In genomic region chr19:3851254-3852176, GRCh38 we compare ENCODE assay signal across 21 cellular contexts. TPM values are rescaled to one million over a fixed set of nuclear protein-coding genes. Genes with fewer than 3 reads are reported as not detected.
DNase-seq lines count a peak whose midpoint lies in the region; ATAC-seq and TF ChIP-seq lines count a peak whose summit lies in the region.
"Had no signal": no experiment of that assay in that cellular context is flagged by ENCODE, and none has a peak within 500 bp of the region (broad histone marks: within the 10 kb centered on the region; RNA-seq: fewer than 3 reads in every experiment).

No MANE protein-coding gene starts in this region.

- intact Hi-C loops in PC-3 (cut with micrococcal nuclease): no loop called here

- no peaks in the 10 kb centered on the region for H4K20me1 ChIP-seq in GM23248 (ENCODE audit: insufficient read depth)
- H4K20me1 ChIP-seq in PC-3 (ENCODE audit: low read length): no peaks in the 10 kb centered on the region
- H4K20me1 ChIP-seq in fibroblast of lung (ENCODE audit: control insufficient read depth, extremely low read depth, insufficient read depth, low read length): no peaks in the 10 kb centered on the region

- CTCF ChIA-PET in PC-3 (lab: Charles Lee): no interaction called here

- H3K27me3 ChIP-seq in GM23248 (replicated peaks; ENCODE audit: insufficient read depth) (peaks cover 13% of the 10 kb centered on the region; the same call in 1 of the 2 replicates), PC-3 (ENCODE audit: low read length) (no peaks in the 10 kb centered on the region), fibroblast of lung (ENCODE audit: control insufficient read depth, insufficient read depth, low read length) (no peaks in the 10 kb centered on the region)
- H3K27me3 ChIP-seq: heart left ventricle had no signal

- H3K9me3 ChIP-seq in GM23248 (ENCODE audit: low read depth): no peaks in the 10 kb centered on the region
- 0 out of 2 replicates have a peak, but pooled peaks cover 5% of the 10 kb centered on the region for H3K9me3 ChIP-seq in PC-3 (ENCODE audit: low read length)
- no peaks in the 10 kb centered on the region for H3K9me3 ChIP-seq in fibroblast of lung (ENCODE audit: control insufficient read depth, insufficient read depth, low read depth, low read length)

- TF ChIP-seq CTCF in PC-3 (conservative IDR thresholded peaks at IDR 0.05; ENCODE audit: low read depth, low read length) (no peak), fibroblast of lung (conservative IDR thresholded peaks at IDR 0.05 in 1 of 2, IDR thresholded peaks at IDR 0.05 in 1 of 2; ENCODE audit: low read depth in 1 of 2, low read length in 2 of 2) (no peak)

- H2AFZ ChIP-seq in GM23248: no peak overlapping the region
- H2AFZ ChIP-seq in PC-3 (ENCODE audit: low read length): no peak overlapping the region
- H2AFZ ChIP-seq in fibroblast of lung (ENCODE audit: low read length): no peak overlapping the region
- H2AFZ ChIP-seq: parathyroid adenoma had no signal

- DNase-seq in ACHN (peak; percentile 93), GM23248 (peak; percentile 8), PC-3 (peak; percentile 12), fibroblast of lung (ENCODE audit: low read depth in 2 of 2) (peak; percentile 3 to 36), dedifferentiated amniotic fluid mesenchymal stem cell (ENCODE audit: extremely low spot score) (no peak), NCI-H2081 treated with DMSO at 0.1 percent for 48 hours (lab: John Stamatoyannopoulos, UW) (no peak)
- no peak for DNase-seq in activated CD4-positive, alpha-beta T cell treated with anti-CD3 and anti-CD28 coated beads for 1 hour
- DNase-seq: activated CD4-positive, CD25-positive, alpha-beta regulatory T cell treated with anti-CD3 and anti-CD28 coated beads, Interleukin-2, amount 50 U/mL, for 72 hours; activated CD8-positive, alpha-beta T cell treated with anti-CD3 and anti-CD28 coated beads, Interleukin-2, amount 10 ng/mL, durations not matched to agents 7 days and 5 days; activated gamma-delta T cell treated with Interleukin-2 at 50 U/mL for 16 hours; cortex of kidney; heart left ventricle; naive thymus-derived CD8-positive, alpha-beta T cell; NCI-H2171 treated with DMSO at 0.1 percent for 48 hours; NCI-H526 treated with DMSO at 0.1 percent for 48 hours; Right ventricle myocardium superior had no signal

- H3K79me2 ChIP-seq in GM23248 (ENCODE audit: insufficient read depth) (no peaks in the 10 kb centered on the region), PC-3 (ENCODE audit: low read length) (no peaks in the 10 kb centered on the region), fibroblast of lung (ENCODE audit: control insufficient read depth, insufficient read depth, low read length) (no peaks in the 10 kb centered on the region)
- H3K79me2 ChIP-seq: parathyroid adenoma had no signal

- H3K4me3 ChIP-seq in GM23248 (no peak overlapping the region), PC-3 (ENCODE audit: low read length) (no peak overlapping the region), fibroblast of lung (replicated peaks in 1 of 4; ENCODE audit: control extremely low read depth in 1 of 4, insufficient read depth in 1 of 4, low read depth in 3 of 4, low read length in 4 of 4) (no peak overlapping the region)
- H3K4me3 ChIP-seq: heart left ventricle had no signal

- in situ Hi-C loops in ACHN (cut with HindIII; ENCODE audit: low pct_ligation_motif_present, low pct_unique_long_range_greater_than_20kb, low sequenced_read_pairs): no loop called here
- in situ Hi-C loops in GM23248 (cut with MboI): no loop called here

- no peak overlapping the region for H3K9ac ChIP-seq in GM23248
- no peak overlapping the region for H3K9ac ChIP-seq in PC-3 (ENCODE audit: low read length)
- H3K9ac ChIP-seq in fibroblast of lung (ENCODE audit: insufficient read depth, low read length): no peak overlapping the region
- H3K9ac ChIP-seq: parathyroid adenoma had no signal

- POLR2A ChIA-PET in PC-3 (lab: Charles Lee; ENCODE audit: unreplicated experiment): no interaction called here

- H3K4me1 ChIP-seq in GM23248 (ENCODE audit: insufficient read depth): no peaks in the 10 kb centered on the region
- H3K4me1 ChIP-seq in PC-3 (ENCODE audit: insufficient read depth, low read length): no peaks in the 10 kb centered on the region
- no peaks in the 10 kb centered on the region for H3K4me1 ChIP-seq in fibroblast of lung (ENCODE audit: control insufficient read depth, extremely low read depth, insufficient read depth, low read length)
- H3K4me1 ChIP-seq: heart left ventricle, parathyroid adenoma had no signal

- H3K36me3 ChIP-seq in GM23248 (ENCODE audit: low read depth): no peaks in the 10 kb centered on the region
- H3K36me3 ChIP-seq in PC-3 (ENCODE audit: low read depth, low read length): no peaks in the 10 kb centered on the region
- no peaks in the 10 kb centered on the region for H3K36me3 ChIP-seq in fibroblast of lung (ENCODE audit: control insufficient read depth, insufficient read depth, low read length)
- H3K36me3 ChIP-seq: heart left ventricle had no signal

- no peak overlapping the region for H3K4me2 ChIP-seq in GM23248 (ENCODE audit: unreplicated experiment)
- H3K4me2 ChIP-seq in PC-3 (ENCODE audit: low read length): no peak overlapping the region
- H3K4me2 ChIP-seq in fibroblast of lung (ENCODE audit: extremely low read depth, insufficient read depth, low read length): no peak overlapping the region

- BruUV-seq in PC-3 (replicated peaks; lab: Mats Ljungman, UMichigan): no TSS peak

- H3K27ac ChIP-seq in GM23248 (no peak overlapping the region), PC-3 (ENCODE audit: low read length) (no peak overlapping the region), fibroblast of lung (ENCODE audit: insufficient read depth, low read length) (no peak overlapping the region)
- H3K27ac ChIP-seq: heart left ventricle, parathyroid adenoma had no signal

- WGBS in GM23248 (ENCODE audit: low coverage in 1 of 2, low lambda C conversion rate in 2 of 2, missing lambda C conversion rate in 2 of 2), 2 experiments: 74 to 76% methylated on average over 10 to 11 of the region's 11 CpGs

- no peak for ATAC-seq in PC-3
- ATAC-seq in GM18861 (IDR thresholded peaks at IDR 0.05; ENCODE audit: unreplicated experiment): no peak
- ATAC-seq: activated CD8-positive, alpha-beta T cell treated with anti-CD3 and anti-CD28 coated beads, Interleukin-2, amount 10 ng/mL, durations not matched to agents 7 days and 5 days; heart left ventricle; naive thymus-derived CD8-positive, alpha-beta T cell; sciatic nerve had no signal

- H3K9me2 ChIP-seq in GM23248 (ENCODE audit: insufficient read depth): no peaks in the 10 kb centered on the region
- H3K9me2 ChIP-seq in PC-3 (replicated peaks; ENCODE audit: low read length): no peaks in the 10 kb centered on the region

- H3F3A ChIP-seq in GM23248 (ENCODE audit: insufficient read depth) (no peaks in the 10 kb centered on the region), PC-3 (ENCODE audit: low read length, unreplicated experiment) (no peaks in the 10 kb centered on the region)

RNA-seq across cellular contexts. Expression of gene ZFR2, which starts 17.3 kb away (rescaled TPM):
- total RNA-seq in GM23248 (2014; rRNA removed; shearing (Covaris generic)): not detected in 2 replicates
- polyA plus RNA-seq in GM23248 (2016; fragmentation: Nextera tagmentation; extraction: Ambion mirVana): not detected in 2 replicates
- total RNA-seq in PC-3 (2014; rRNA removed): not detected in 2 replicates
- not detected in 2 replicates for total RNA-seq in fibroblast of lung
- polyA plus RNA-seq in fibroblast of lung: not detected in 2 replicates
- not detected in 2 replicates for polyA plus RNA-seq in fibroblast of lung (2012)
- polyA minus RNA-seq in fibroblast of lung (ENCODE audit: low replicate concordance): not detected in 2 replicates
- total RNA-seq: MCF 10A, Right ventricle myocardium superior had no signal

RNA-seq across cellular contexts. Expression of gene ATCAY, which starts 29.0 kb away (rescaled TPM):
- total RNA-seq in GM23248 (2014; rRNA removed; shearing (Covaris generic)): not detected in 2 replicates
- polyA plus RNA-seq in GM23248 (2016; fragmentation: Nextera tagmentation; extraction: Ambion mirVana) (not detected in 2 replicates), fibroblast of lung (0.01 and 0.05 TPM in 2 replicates)
- total RNA-seq in PC-3 (2014; rRNA removed) (not detected in 2 replicates), fibroblast of lung (not detected in 2 replicates)
- 0.12 TPM in 1 of 2 replicates, not detected in the other for polyA plus RNA-seq in fibroblast of lung (2012)
- polyA minus RNA-seq in fibroblast of lung (ENCODE audit: low replicate concordance): 2.4 and 2.9 TPM in 2 replicates
- total RNA-seq: activated CD8-positive, alpha-beta T cell treated with anti-CD3 and anti-CD28 coated beads, Interleukin-2, amount 10 ng/mL, durations not matched to agents 7 days and 5 days; heart left ventricle; MCF 10A; mesothelial cell of epicardium; naive thymus-derived CD8-positive, alpha-beta T cell; Right ventricle myocardium superior; sciatic nerve had no signal
- polyA plus RNA-seq: heart left ventricle had no signal

Comparison
In these comparisons a context has a peak if more than half of its experiments do, and no peak if none do; other contexts are left out.
1. DNase-seq: peak in ACHN (single experiment), GM23248 (single experiment), PC-3 (single experiment) and fibroblast of lung (2 of 2); none in activated CD4-positive, alpha-beta T cell treated with anti-CD3 and anti-CD28 coated beads for 1 hour (single experiment), dedifferentiated amniotic fluid mesenchymal stem cell (single experiment) and NCI-H2081 treated with DMSO at 0.1 percent for 48 hours (single experiment).